1 cellular context compared by ENCODE assay signal in genomic region chr13:39401091-39401647, GRCh38.
TF ChIP-seq lines count a peak whose summit lies in the region.

No MANE protein-coding gene starts in this region.

TF ChIP-seq in IMR-90, 13 proteins besides CTCF, POLR2A, EP300 and RAD21 (continued from another document):
- TF ChIP-seq ELK1 (IDR thresholded peaks at IDR 0.05; ENCODE audit: borderline replicate concordance, low read depth, low read length) (no peak), MAZ (IDR thresholded peaks at IDR 0.05; ENCODE audit: borderline replicate concordance, low read depth, low read length) (no peak), SMC3 (IDR thresholded peaks at IDR 0.05; ENCODE audit: low read depth, low read length) (no peak), NFE2L2 (IDR thresholded peaks at IDR 0.05; ENCODE audit: low read depth, low read length) (no peak), MAFK (IDR thresholded peaks at IDR 0.05; ENCODE audit: low read depth, low read length) (no peak), CHD1 (IDR thresholded peaks at IDR 0.05; ENCODE audit: low read depth, low read length) (no peak)
